In the genomic region with DNA sequence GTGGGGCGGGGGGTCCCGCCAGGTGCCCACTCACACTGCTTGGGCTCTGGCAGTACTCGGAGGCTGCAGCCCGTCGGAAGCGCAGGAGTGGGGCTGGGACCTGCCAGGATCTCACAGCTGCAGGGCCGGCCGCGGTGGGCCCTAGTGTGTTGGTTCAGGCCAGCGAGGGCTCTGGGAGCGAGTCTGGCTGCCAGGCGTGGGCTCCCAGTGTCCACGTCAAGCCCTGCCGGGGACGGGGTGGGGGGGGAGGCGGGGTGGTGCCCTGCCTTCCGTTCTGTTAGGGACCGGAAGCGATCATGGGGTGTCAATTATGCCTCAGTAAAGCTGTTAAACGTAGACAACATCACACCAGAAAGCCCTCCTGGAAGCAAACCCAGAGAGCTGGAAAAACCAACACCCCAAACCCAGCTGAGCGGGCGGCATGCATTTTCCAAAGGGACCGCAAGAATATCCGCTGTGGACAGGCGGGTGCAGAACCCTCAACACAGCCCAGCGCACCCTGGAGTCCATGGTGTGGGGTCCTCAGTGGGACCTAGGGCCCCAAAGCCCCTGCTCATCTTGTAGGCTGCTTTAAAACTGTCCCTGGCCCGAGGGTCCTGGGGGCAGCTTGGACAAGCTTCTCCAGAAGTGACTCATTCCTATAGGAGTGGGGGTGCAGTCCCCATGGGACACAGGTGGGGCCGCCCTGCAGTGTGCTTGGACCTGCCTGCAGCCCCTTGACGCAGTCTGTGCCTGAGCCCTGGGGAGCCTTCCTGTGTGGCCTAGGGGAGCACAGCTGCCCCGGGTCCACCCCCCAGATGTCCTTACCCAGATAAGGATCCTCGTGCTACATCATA, we compare ENCODE assay signal across 11 cellular contexts. TPM values are rescaled to one million over a fixed set of nuclear protein-coding genes. Genes with fewer than 3 reads are reported as not detected.
DNase-seq lines count a peak whose midpoint lies in the region; TF ChIP-seq lines count a peak whose summit lies in the region.
"Had no signal": no experiment of that assay in that cellular context is flagged by ENCODE, and none has a peak within 500 bp of the region (broad histone marks: within the 10 kb centered on the region; RNA-seq: fewer than 3 reads in every experiment).

No MANE protein-coding gene starts in this region.

- no peak overlapping the region for H3K4me2 ChIP-seq in mesendoderm (ENCODE audit: low read length)

- H3K9me3 ChIP-seq in prostate gland = no peaks in the 10 kb centered on the region
- H3K9me3 ChIP-seq: ascending aorta had no signal

- H3K4me1 ChIP-seq in mesendoderm (ENCODE audit: control insufficient read depth, low read depth, low read length) (peaks cover 8% of the 10 kb centered on the region), prostate gland (replicated peaks) (peaks cover 5% of the 10 kb centered on the region)

- H3K79me2 ChIP-seq in mesendoderm (ENCODE audit: control insufficient read depth, insufficient read depth, low read length) = peaks cover 29% of the 10 kb centered on the region

- H2AK5ac ChIP-seq in mesendoderm (ENCODE audit: low read length) = peak overlapping the region; percentile 49

- peak overlapping the region; percentile 85 for H3K9ac ChIP-seq in mesendoderm (ENCODE audit: low read length)

- H2BK5ac ChIP-seq in mesendoderm (ENCODE audit: low read length) = no peak overlapping the region

- DNase-seq in stimulated activated CD4-positive, alpha-beta T cell treated with anti-CD3 and anti-CD28 coated beads, Interleukin-4, amount 100 ng/mL, for 24 hours = peak; percentile 3
- no peak for DNase-seq in stimulated activated CD4-positive, alpha-beta T cell treated with anti-CD3 and anti-CD28 coated beads, Interleukin-4, amount 100 ng/mL, for 4 hours
- peak; percentile 17 to 22 for DNase-seq in activated T-cell treated with anti-CD3 and anti-CD28 coated beads, Interleukin-2, amount 50 U/mL, for 48 hours
- DNase-seq in mesendoderm (no peak), NCI-H1105 treated with DMSO at 0.1 percent for 48 hours (lab: John Stamatoyannopoulos, UW) (no peak), GF-D8 (lab: John Stamatoyannopoulos, UW) (no peak), prostate gland (ENCODE audit: low spot score) (no peak), T-helper 2 cell (no peak)
- DNase-seq: HFFc6, NCI-H1417 had no signal

- intact Hi-C loops in prostate gland (cut with DNase I) = loop anchor here (2.0 to 10.0 kb wide), 6 partner anchors 61 to 1075 kb away; a partner anchor contains a TSS

- H3K23ac ChIP-seq in mesendoderm (ENCODE audit: low read length) = no peak overlapping the region

- H3K4me3 ChIP-seq in mesendoderm (ENCODE audit: low read length) = no peak overlapping the region
- H3K4me3 ChIP-seq in prostate gland = no peak overlapping the region

- WGBS in mesendoderm (ENCODE audit: extremely low coverage, insufficient coverage, low lambda C conversion rate) = no CpG with 5 or more reads among the region's 31 CpGs
- WGBS in prostate gland = 94% methylated on average over 17 of the region's 31 CpGs

- H2BK120ac ChIP-seq in mesendoderm (ENCODE audit: low read depth, low read length) = no peak overlapping the region

- peaks cover 2% of the 10 kb centered on the region for H3K36me3 ChIP-seq in mesendoderm (ENCODE audit: control insufficient read depth, insufficient read depth, low read length)
- no peaks in the 10 kb centered on the region for H3K36me3 ChIP-seq in prostate gland
- H3K36me3 ChIP-seq: ascending aorta had no signal

- no peak overlapping the region for H4K8ac ChIP-seq in mesendoderm (ENCODE audit: low read depth, low read length)

- H4K5ac ChIP-seq in mesendoderm (ENCODE audit: low read length) = no peak overlapping the region

- H3K4ac ChIP-seq in mesendoderm (ENCODE audit: low read depth, low read length) = peak overlapping the region; percentile 25

- H3K27ac ChIP-seq in mesendoderm (ENCODE audit: low read depth, low read length) (no peak overlapping the region), prostate gland (no peak overlapping the region)

- no peak overlapping the region for H2BK15ac ChIP-seq in mesendoderm (replicated peaks; ENCODE audit: low read depth)

- H3K79me1 ChIP-seq in mesendoderm (ENCODE audit: low read length) = peaks cover 14% of the 10 kb centered on the region

- H3K18ac ChIP-seq in mesendoderm (ENCODE audit: low read length) = no peak overlapping the region

- H3K56ac ChIP-seq in mesendoderm (ENCODE audit: low read length) = peak overlapping the region; percentile 50

- no peak for TF ChIP-seq CTCF in prostate gland (IDR thresholded peaks at IDR 0.05)

- TF ChIP-seq POLR2A in prostate gland (IDR thresholded peaks at IDR 0.05) = no peak

- H3K27me3 ChIP-seq in mesendoderm (ENCODE audit: insufficient read depth, low read length, poor library complexity) (no peaks in the 10 kb centered on the region), prostate gland (replicated peaks; ENCODE audit: insufficient read depth) (no peaks in the 10 kb centered on the region)
- H3K27me3 ChIP-seq: ascending aorta had no signal

RNA-seq across cellular contexts. Expression of a gene that starts 1.3 kb away (rescaled TPM):
- polyA plus RNA-seq in mesendoderm (2013, experiment 1 of 2) = 29.4 TPM
- 29.5 TPM for polyA plus RNA-seq in mesendoderm (2013, experiment 2 of 2)
- total RNA-seq in prostate gland = 100 to 1,000 TPM in 1 of 2 donors, 10 to 100 TPM in 1; 69.0 to 233 TPM

Comparison
In these comparisons a context has a peak if more than half of its experiments do, and no peak if none do; other contexts are left out.
1. DNase-seq: peak in stimulated activated CD4-positive, alpha-beta T cell treated with anti-CD3 and anti-CD28 coated beads, Interleukin-4, amount 100 ng/mL, for 24 hours (single experiment) and activated T-cell treated with anti-CD3 and anti-CD28 coated beads, Interleukin-2, amount 50 U/mL, for 48 hours (2 of 2); none in stimulated activated CD4-positive, alpha-beta T cell treated with anti-CD3 and anti-CD28 coated beads, Interleukin-4, amount 100 ng/mL, for 4 hours (0 of 2), mesendoderm (single experiment), NCI-H1105 treated with DMSO at 0.1 percent for 48 hours (single experiment), GF-D8 (single experiment), prostate gland (single experiment) and T-helper 2 cell (0 of 5).